Comparison of ENCODE assay signal across 1 cellular context in the genomic region with DNA sequence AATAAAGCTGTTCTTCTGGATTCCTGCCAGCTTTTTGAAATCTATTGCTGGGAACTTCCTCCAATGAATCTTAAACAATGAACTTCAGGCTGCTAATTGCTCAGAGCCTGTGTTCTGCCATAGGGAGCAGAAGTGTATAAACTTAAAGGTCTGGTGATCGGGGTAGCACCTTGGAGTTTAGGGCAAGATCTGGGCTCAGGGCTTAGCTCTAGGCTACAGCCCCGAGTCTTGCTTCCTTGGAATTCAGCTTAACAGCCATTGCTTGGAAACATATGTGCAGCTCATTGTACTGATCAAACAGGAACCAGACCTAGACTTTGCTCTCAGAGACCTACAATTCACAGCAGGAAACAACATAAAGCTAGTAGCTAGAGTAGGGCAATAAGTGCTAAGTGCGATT.
TF ChIP-seq lines count a peak whose summit lies in the region.

No MANE protein-coding gene starts in this region.

TF ChIP-seq in SK-N-SH, 30 proteins besides CTCF, POLR2A, EP300 and RAD21 (continued from another document):
- no peak for TF ChIP-seq GATA2 (CRISPR knock-in tag; IDR thresholded peaks at IDR 0.05)
- no peak for TF ChIP-seq FOXJ3 (CRISPR knock-in tag; IDR thresholded peaks at IDR 0.05)
- no peak for TF ChIP-seq NRF1 (IDR thresholded peaks at IDR 0.05; ENCODE audit: low read depth, low read length)
- no peak for TF ChIP-seq FOSL2 (IDR thresholded peaks at IDR 0.05; ENCODE audit: borderline replicate concordance, low read depth)
- no peak for TF ChIP-seq POLR2AphosphoS5 (IDR thresholded peaks at IDR 0.05; ENCODE audit: low read depth, low read length)
- no peak for TF ChIP-seq RXRA (IDR thresholded peaks at IDR 0.05; ENCODE audit: borderline replicate concordance, low read depth)
- TF ChIP-seq, protein P1, sequence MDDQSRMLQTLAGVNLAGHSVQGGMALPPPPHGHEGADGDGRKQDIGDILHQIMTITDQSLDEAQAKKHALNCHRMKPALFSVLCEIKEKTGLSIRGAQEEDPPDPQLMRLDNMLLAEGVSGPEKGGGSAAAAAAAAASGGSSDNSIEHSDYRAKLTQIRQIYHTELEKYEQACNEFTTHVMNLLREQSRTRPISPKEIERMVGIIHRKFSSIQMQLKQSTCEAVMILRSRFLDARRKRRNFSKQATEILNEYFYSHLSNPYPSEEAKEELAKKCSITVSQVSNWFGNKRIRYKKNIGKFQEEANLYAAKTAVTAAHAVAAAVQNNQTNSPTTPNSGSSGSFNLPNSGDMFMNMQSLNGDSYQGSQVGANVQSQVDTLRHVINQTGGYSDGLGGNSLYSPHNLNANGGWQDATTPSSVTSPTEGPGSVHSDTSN (IDR thresholded peaks at IDR 0.05): no peak
- TF ChIP-seq ELF1 (IDR thresholded peaks at IDR 0.05): no peak
- TF ChIP-seq SIN3A (IDR thresholded peaks at IDR 0.05; ENCODE audit: borderline replicate concordance, low read depth, low read length): no peak
- no peak for TF ChIP-seq MXI1 (IDR thresholded peaks at IDR 0.05; ENCODE audit: low read depth, low read length)
- TF ChIP-seq TCF12 (IDR thresholded peaks at IDR 0.05): no peak
- TF ChIP-seq, protein P2, sequence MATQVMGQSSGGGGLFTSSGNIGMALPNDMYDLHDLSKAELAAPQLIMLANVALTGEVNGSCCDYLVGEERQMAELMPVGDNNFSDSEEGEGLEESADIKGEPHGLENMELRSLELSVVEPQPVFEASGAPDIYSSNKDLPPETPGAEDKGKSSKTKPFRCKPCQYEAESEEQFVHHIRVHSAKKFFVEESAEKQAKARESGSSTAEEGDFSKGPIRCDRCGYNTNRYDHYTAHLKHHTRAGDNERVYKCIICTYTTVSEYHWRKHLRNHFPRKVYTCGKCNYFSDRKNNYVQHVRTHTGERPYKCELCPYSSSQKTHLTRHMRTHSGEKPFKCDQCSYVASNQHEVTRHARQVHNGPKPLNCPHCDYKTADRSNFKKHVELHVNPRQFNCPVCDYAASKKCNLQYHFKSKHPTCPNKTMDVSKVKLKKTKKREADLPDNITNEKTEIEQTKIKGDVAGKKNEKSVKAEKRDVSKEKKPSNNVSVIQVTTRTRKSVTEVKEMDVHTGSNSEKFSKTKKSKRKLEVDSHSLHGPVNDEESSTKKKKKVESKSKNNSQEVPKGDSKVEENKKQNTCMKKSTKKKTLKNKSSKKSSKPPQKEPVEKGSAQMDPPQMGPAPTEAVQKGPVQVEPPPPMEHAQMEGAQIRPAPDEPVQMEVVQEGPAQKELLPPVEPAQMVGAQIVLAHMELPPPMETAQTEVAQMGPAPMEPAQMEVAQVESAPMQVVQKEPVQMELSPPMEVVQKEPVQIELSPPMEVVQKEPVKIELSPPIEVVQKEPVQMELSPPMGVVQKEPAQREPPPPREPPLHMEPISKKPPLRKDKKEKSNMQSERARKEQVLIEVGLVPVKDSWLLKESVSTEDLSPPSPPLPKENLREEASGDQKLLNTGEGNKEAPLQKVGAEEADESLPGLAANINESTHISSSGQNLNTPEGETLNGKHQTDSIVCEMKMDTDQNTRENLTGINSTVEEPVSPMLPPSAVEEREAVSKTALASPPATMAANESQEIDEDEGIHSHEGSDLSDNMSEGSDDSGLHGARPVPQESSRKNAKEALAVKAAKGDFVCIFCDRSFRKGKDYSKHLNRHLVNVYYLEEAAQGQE (IDR thresholded peaks at IDR 0.05; ENCODE audit: low read depth, low read length): no peak
- TF ChIP-seq, protein P3, sequence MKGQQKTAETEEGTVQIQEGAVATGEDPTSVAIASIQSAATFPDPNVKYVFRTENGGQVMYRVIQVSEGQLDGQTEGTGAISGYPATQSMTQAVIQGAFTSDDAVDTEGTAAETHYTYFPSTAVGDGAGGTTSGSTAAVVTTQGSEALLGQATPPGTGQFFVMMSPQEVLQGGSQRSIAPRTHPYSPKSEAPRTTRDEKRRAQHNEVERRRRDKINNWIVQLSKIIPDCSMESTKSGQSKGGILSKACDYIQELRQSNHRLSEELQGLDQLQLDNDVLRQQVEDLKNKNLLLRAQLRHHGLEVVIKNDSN (IDR thresholded peaks at IDR 0.05; ENCODE audit: borderline replicate concordance, low read depth): no peak
- no peak for TF ChIP-seq CHD2 (IDR thresholded peaks at IDR 0.05; ENCODE audit: low read length, partially characterized antibody)
- no peak for TF ChIP-seq EZH2phosphoT487 (IDR thresholded peaks at IDR 0.05; ENCODE audit: borderline replicate concordance, low read depth)
- no peak for TF ChIP-seq NFIC (IDR thresholded peaks at IDR 0.05; ENCODE audit: borderline replicate concordance)
- TF ChIP-seq TAF1 (IDR thresholded peaks at IDR 0.05; ENCODE audit: borderline replicate concordance, low read depth, low read length): no peak
